ENCODE assay signal across 27 cellular contexts in the genomic region with DNA sequence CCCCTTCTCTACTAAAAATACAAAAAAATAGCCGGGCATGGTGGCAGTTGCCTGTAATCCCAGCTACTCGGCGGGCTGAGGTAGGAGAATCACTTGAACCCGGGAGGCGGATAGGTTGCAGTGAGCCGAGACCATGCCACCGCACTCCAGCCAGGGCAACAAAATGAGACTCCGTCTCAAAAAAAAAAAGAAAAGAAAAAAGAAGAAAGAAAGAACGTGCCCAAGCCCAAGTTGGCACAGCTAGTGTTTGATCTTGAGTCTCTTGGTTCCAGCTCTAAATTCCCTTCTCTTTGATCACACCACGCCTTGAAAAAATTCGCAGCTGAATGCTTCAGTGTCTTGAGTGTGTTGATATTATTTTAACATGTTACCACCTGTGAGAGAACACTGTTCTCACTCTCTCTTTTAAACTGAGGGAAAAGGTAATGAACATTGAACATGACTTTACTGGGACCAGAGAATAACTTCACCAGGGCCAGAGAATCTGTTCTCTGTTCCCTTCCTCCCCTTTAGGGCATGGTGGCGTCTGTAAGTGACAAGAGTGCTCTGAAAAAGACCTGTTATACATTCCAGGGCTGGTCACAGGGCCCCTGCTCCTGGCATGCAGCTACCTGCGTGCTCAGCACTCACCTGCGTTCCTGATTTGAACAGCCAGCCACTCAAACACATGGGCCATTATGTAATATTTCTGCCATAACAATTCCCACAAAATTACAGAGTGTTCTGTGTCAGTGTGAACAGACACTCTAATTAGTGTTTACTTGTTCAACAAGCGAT. TPM values are rescaled to one million over a fixed set of nuclear protein-coding genes. Genes with fewer than 3 reads are reported as not detected.
DNase-seq lines count a peak whose midpoint lies in the region; FAIRE-seq and TF ChIP-seq lines count a peak whose summit lies in the region.
"Had no signal": no experiment of that assay in that cellular context is flagged by ENCODE, and none has a peak within 500 bp of the region (broad histone marks: within the 10 kb centered on the region; RNA-seq: fewer than 3 reads in every experiment).

No MANE protein-coding gene starts in this region.

- intact Hi-C loops in thyroid gland (cut with DNase I) = no loop called here

- no peaks in the 10 kb centered on the region for H3K36me3 ChIP-seq in keratinocyte (ENCODE audit: control insufficient read depth in 2 of 2, extremely low read depth in 1 of 2, insufficient read depth in 2 of 2, low read length in 2 of 2)
- no peaks in the 10 kb centered on the region for H3K36me3 ChIP-seq in thyroid gland

- no peak overlapping the region for H3K4me3 Mint-ChIP-seq in activated naive CD8-positive, alpha-beta T cell treated with anti-CD3 and anti-CD28 coated beads for 36 hours
- H3K4me3 Mint-ChIP-seq: activated naive CD4-positive, alpha-beta T cell treated with anti-CD3 and anti-CD28 coated beads, Interleukin-2, amount 50 U/mL, for 24 hours; B cell had no signal

- no peak overlapping the region for H3K27ac Mint-ChIP-seq in activated naive CD8-positive, alpha-beta T cell treated with anti-CD3 and anti-CD28 coated beads for 36 hours
- H3K27ac Mint-ChIP-seq: activated naive CD4-positive, alpha-beta T cell treated with anti-CD3 and anti-CD28 coated beads, Interleukin-2, amount 50 U/mL, for 24 hours; B cell had no signal

- no peaks in the 10 kb centered on the region for H3K27me3 ChIP-seq in keratinocyte (ENCODE audit: control insufficient read depth, extremely low read depth, insufficient read depth, low read length)
- H3K27me3 ChIP-seq in thyroid gland = no peaks in the 10 kb centered on the region
- H3K27me3 ChIP-seq: spleen had no signal

- peak; percentile 79 for FAIRE-seq in keratinocyte (lab: Jason Lieb, UNC)
- FAIRE-seq: A204.1, GM12892, TTC549 had no signal

- WGBS in thyroid gland, 2 donors = 36 to 38% methylated on average over 15 of the region's 15 CpGs

- dilution Hi-C loops in keratinocyte (cut with MboI; ENCODE audit: extremely low pct_ligation_motif_present, low sequenced_read_pairs) = no loop called here

- no peak for TF ChIP-seq CTCF in keratinocyte (optimal IDR thresholded peaks at IDR 0.05 in 1 of 3, IDR thresholded peaks at IDR 0.05 in 1 of 3, conservative IDR thresholded peaks at IDR 0.05 in 1 of 3; ENCODE audit: extremely low read depth in 1 of 3, insufficient read depth in 2 of 3, low read length in 3 of 3)
- no peak for TF ChIP-seq CTCF in thyroid gland (IDR thresholded peaks at IDR 0.05)

- no peaks in the 10 kb centered on the region for H4K20me1 ChIP-seq in keratinocyte (ENCODE audit: control insufficient read depth, extremely low read depth, insufficient read depth, low read length)

- H2AFZ ChIP-seq in keratinocyte (ENCODE audit: control insufficient read depth, low read length) = peak overlapping the region; percentile 57

- H3K27ac ChIP-seq in angular gyrus (ENCODE audit: low read depth, low read length) = peak overlapping the region; percentile 26
- H3K27ac ChIP-seq in keratinocyte (ENCODE audit: control insufficient read depth, insufficient read depth, low read length) = peak overlapping the region; percentile 72
- peak overlapping the region; percentile 85 to 88 (median 85) for H3K27ac ChIP-seq in thyroid gland

- H3K9ac ChIP-seq in keratinocyte (ENCODE audit: control insufficient read depth, extremely low read depth, insufficient read depth, low read length) = peak overlapping the region; percentile 48

- H3K4me2 ChIP-seq in keratinocyte (ENCODE audit: control insufficient read depth, extremely low read depth, insufficient read depth, low read depth, low read length) = peak overlapping the region; percentile 71

- H3K4me1 Mint-ChIP-seq in activated naive CD8-positive, alpha-beta T cell treated with anti-CD3 and anti-CD28 coated beads for 36 hours = peaks cover 33% of the 10 kb centered on the region
- H3K4me1 Mint-ChIP-seq: B cell, naive B cell had no signal

- TF ChIP-seq POLR2A in thyroid gland (IDR thresholded peaks at IDR 0.05) = no peak

- H3K9me1 ChIP-seq in keratinocyte (ENCODE audit: control insufficient read depth, extremely low read depth, insufficient read depth, low read length) = peaks cover 6% of the 10 kb centered on the region

- peaks cover 4% of the 10 kb centered on the region for H3K36me3 Mint-ChIP-seq in activated naive CD8-positive, alpha-beta T cell treated with anti-CD3 and anti-CD28 coated beads for 36 hours
- H3K36me3 Mint-ChIP-seq: naive B cell had no signal

- no peaks in the 10 kb centered on the region for H3K9me3 Mint-ChIP-seq in activated naive CD8-positive, alpha-beta T cell treated with anti-CD3 and anti-CD28 coated beads for 36 hours
- H3K9me3 Mint-ChIP-seq: activated naive CD4-positive, alpha-beta T cell treated with anti-CD3 and anti-CD28 coated beads, Interleukin-2, amount 50 U/mL, for 24 hours had no signal

- peaks cover 26% of the 10 kb centered on the region for H3K79me2 ChIP-seq in keratinocyte (ENCODE audit: control insufficient read depth, insufficient read depth, low read length)

- H3K27me3 Mint-ChIP-seq in activated naive CD8-positive, alpha-beta T cell treated with anti-CD3 and anti-CD28 coated beads for 36 hours = peaks cover 16% of the 10 kb centered on the region
- H3K27me3 Mint-ChIP-seq: activated naive CD4-positive, alpha-beta T cell treated with anti-CD3 and anti-CD28 coated beads, Interleukin-2, amount 50 U/mL, for 24 hours had no signal

- DNase-seq in NCI-H2029 (lab: John Stamatoyannopoulos, UW) = peak; percentile 51
- no peak for DNase-seq in NCI-H2029 treated with DMSO at 0.1 percent for 48 hours (lab: John Stamatoyannopoulos, UW)
- DNase-seq in keratinocyte (ENCODE audit: low read depth, low spot score) = no peak
- peak; percentile 88 to 89 for DNase-seq in thyroid gland
- no peak for DNase-seq in activated naive CD8-positive, alpha-beta T cell treated with anti-CD3 and anti-CD28 coated beads for 36 hours
- DNase-seq in activated CD4-positive, alpha-beta T cell treated with anti-CD3 and anti-CD28 coated beads, Interleukin-2, amount 50 U/mL, for 1 hour = no peak
- DNase-seq in NCI-H1694 treated with DMSO at 0.1 percent for 48 hours (lab: John Stamatoyannopoulos, UW) = no peak
- DNase-seq: activated T-cell treated with anti-CD3 and anti-CD28 coated beads, Interleukin-2, amount 50 U/mL, for 48 hours; Caco-2; effector memory CD4-positive, alpha-beta T cell; Kasumi-1; kidney glomerular epithelial cell; naive B cell; NCI-H2227 treated with DMSO at 0.1 percent for 48 hours; NCI-H82; nucleus accumbens; PC-3; SHP77 treated with DMSO at 0.1 percent for 48 hours; spleen; stimulated activated CD4-positive, alpha-beta T cell treated with anti-CD3 and anti-CD28 coated beads, Interleukin-4, amount 100 ng/mL, for 24 hours; stimulated activated naive CD4-positive, alpha-beta T cell treated with Interleukin-2 at 50 U/mL for 16 hours had no signal

- peaks cover 22% of the 10 kb centered on the region for H3K4me1 ChIP-seq in keratinocyte (ENCODE audit: control insufficient read depth, extremely low read depth, insufficient read depth, low read length)
- H3K4me1 ChIP-seq in thyroid gland = peaks cover 33 to 35% of the 10 kb centered on the region in 2 donors
- H3K4me1 ChIP-seq: Caco-2 had no signal

- no peaks in the 10 kb centered on the region for H3K9me3 ChIP-seq in keratinocyte (ENCODE audit: control insufficient read depth, low read depth, low read length)
- no peaks in the 10 kb centered on the region for H3K9me3 ChIP-seq in thyroid gland
- H3K9me3 ChIP-seq: Caco-2, spleen had no signal

- peak overlapping the region in 2 of 3 experiments; percentile 31 to 44 for H3K4me3 ChIP-seq in keratinocyte (ENCODE audit: control insufficient read depth in 2 of 3, extremely low read depth in 1 of 3, insufficient read depth in 2 of 3, low read depth in 1 of 3, low read length in 3 of 3)
- H3K4me3 ChIP-seq in thyroid gland (replicated peaks in 1 of 3) = no peak overlapping the region
- H3K4me3 ChIP-seq: spleen had no signal

RNA-seq across cellular contexts. Expression of gene SLCO3A1, which starts 19.0 kb away (rescaled TPM):
- 21.3 to 31.7 TPM (median 21.6 TPM) in 3 replicates for polyA plus RNA-seq in keratinocyte
- polyA plus RNA-seq in keratinocyte (2011; ENCODE audit: low read depth) = 37.9 TPM
- polyA plus RNA-seq in keratinocyte (2011; cell fraction: cytosol; rRNA removed) = 18.2 and 24.9 TPM in 2 replicates
- 49.2 and 56.1 TPM in 2 replicates for polyA plus RNA-seq in keratinocyte (2011; cell fraction: nucleus; rRNA removed)
- polyA plus RNA-seq in keratinocyte (2012; ENCODE audit: low replicate concordance) = 24.4 and 26.0 TPM in 2 replicates
- 60.3 to 98.2 TPM (median 80.2 TPM) in 3 replicates for polyA minus RNA-seq in keratinocyte
- polyA minus RNA-seq in keratinocyte (2011; cell fraction: cytosol; rRNA and poly(A)+ RNA removed) = 24.7 TPM
- polyA minus RNA-seq in keratinocyte (2011; cell fraction: nucleus; rRNA and poly(A)+ RNA removed) = 51.4 and 62.5 TPM in 2 replicates
- 10 to 100 TPM; 23.3 to 31.4 (median 28.0) TPM for total RNA-seq in thyroid gland
- total RNA-seq in activated naive CD8-positive, alpha-beta T cell treated with anti-CD3 and anti-CD28 coated beads for 36 hours = 1 to 10 TPM; 2.0 to 2.7 TPM
- total RNA-seq: Caco-2 had no signal

Comparison
In these comparisons a context has a peak if more than half of its experiments do, and no peak if none do; other contexts are left out.
1. DNase-seq: peak in NCI-H2029 (single experiment) and thyroid gland (2 of 2); none in NCI-H2029 treated with DMSO at 0.1 percent for 48 hours (single experiment), keratinocyte (single experiment), activated naive CD8-positive, alpha-beta T cell treated with anti-CD3 and anti-CD28 coated beads for 36 hours (single experiment), activated CD4-positive, alpha-beta T cell treated with anti-CD3 and anti-CD28 coated beads, Interleukin-2, amount 50 U/mL, for 1 hour (single experiment) and NCI-H1694 treated with DMSO at 0.1 percent for 48 hours (single experiment).
2. H3K27ac ChIP-seq: peak in every context shown above with its lines; median percentile 85 in thyroid gland; 72 in keratinocyte; 26 in angular gyrus.
3. H3K4me3 ChIP-seq: peak in keratinocyte (2 of 3); none in thyroid gland (0 of 3).
4. RNA of gene SLCO3A1, which starts 19.0 kb away (total RNA-seq): 23.3 to 31.4 TPM in thyroid gland; 2.0 to 2.7 TPM in activated naive CD8-positive, alpha-beta T cell treated with anti-CD3 and anti-CD28 coated beads for 36 hours; every median in the first group is over 4 times any median in the second.